Comparison of ENCODE assay signal across 2 cellular contexts in genomic region chr1:69569281-69569970, GRCh38.
TF ChIP-seq lines count a peak whose summit lies in the region.

No MANE protein-coding gene starts in this region.

TF ChIP-seq in IMR-90, 13 proteins besides CTCF, POLR2A, EP300 and RAD21:
- TF ChIP-seq CEBPB (IDR thresholded peaks at IDR 0.05; ENCODE audit: low read depth, low read length) (no peak), CHD1 (IDR thresholded peaks at IDR 0.05; ENCODE audit: low read depth, low read length) (no peak), MAZ (IDR thresholded peaks at IDR 0.05; ENCODE audit: borderline replicate concordance, low read depth, low read length) (no peak)

TF ChIP-seq in H1, 55 proteins besides CTCF, POLR2A, EP300 and RAD21:
- TF ChIP-seq EZH2 (IDR thresholded peaks at IDR 0.05; ENCODE audit: low read depth, low read length, severe bottlenecking) (peak; percentile 8), PHF8 (conservative IDR thresholded peaks at IDR 0.05; ENCODE audit: low read depth, low read length) (no peak), SUZ12 (IDR thresholded peaks at IDR 0.05; ENCODE audit: low read length) (peak; percentile 19; the same call in 1 of the 2 replicates), BRCA1 (IDR thresholded peaks at IDR 0.05; ENCODE audit: low read depth, low read length) (no peak), RNF2 (IDR thresholded peaks at IDR 0.05; ENCODE audit: borderline replicate concordance, low read depth, low read length, missing control alignments, poor library complexity, severe bottlenecking) (peak; percentile 32)
